Comparison of ENCODE assay signal across 8 cellular contexts in genomic region chr16:67893791-67894399, GRCh38. TPM values are rescaled to one million over a fixed set of nuclear protein-coding genes. Genes with fewer than 3 reads are reported as not detected.
A peak's percentile ranks its signal among the peaks of the same experiment; 100 is the strongest.
DNase-seq lines count a peak whose midpoint lies in the region; ATAC-seq and TF ChIP-seq lines count a peak whose summit lies in the region.

No MANE protein-coding gene starts in this region.

- DNase-seq in stimulated activated CD4-positive, alpha-beta T cell treated with anti-CD3 and anti-CD28 coated beads, Interleukin-4, amount 100 ng/mL, for 24 hours = peak; percentile 15
- no peak for DNase-seq in stimulated activated CD4-positive, alpha-beta T cell treated with anti-CD3 and anti-CD28 coated beads, Interleukin-2, amount 100 ng/mL, for 24 hours
- no peak for DNase-seq in ascending aorta (ENCODE audit: low spot score in 2 of 2)
- DNase-seq in lower leg skin (ENCODE audit: low spot score in 2 of 2) = no peak
- DNase-seq in uterus = no peak
- DNase-seq in NOMO-1 treated with dmso at 0.1 percent for 144 hours (lab: John Stamatoyannopoulos, UW; ENCODE audit: unreplicated experiment) = no peak

- H3K4me1 ChIP-seq in ascending aorta (peaks cover 19 to 44% of the 10 kb centered on the region in 2 donors), uterus (peaks cover 0 to 11% of the 10 kb centered on the region in 2 donors)

- H3K27ac ChIP-seq in ascending aorta (peak overlapping the region; percentile 96 to 99), uterus (peak overlapping the region; percentile 88 to 94)

- TF ChIP-seq CTCF in ascending aorta (IDR thresholded peaks at IDR 0.05) = no peak
- TF ChIP-seq CTCF in lower leg skin (IDR thresholded peaks at IDR 0.05) = no peak
- TF ChIP-seq CTCF in uterus (IDR thresholded peaks at IDR 0.05) = no peak

- TF ChIP-seq POLR2A in lower leg skin (IDR thresholded peaks at IDR 0.05) (no peak), uterus (IDR thresholded peaks at IDR 0.05) (no peak)

- 18 to 21% methylated on average over 11 of the region's 11 CpGs for WGBS in lower leg skin, 2 donors

- no peaks in the 10 kb centered on the region for H3K36me3 ChIP-seq in ascending aorta
- no peaks in the 10 kb centered on the region for H3K36me3 ChIP-seq in uterus

- intact Hi-C loops in ascending aorta (cut with DNase I) = loop anchor here (1.0 to 2.0 kb wide), 2 partner anchors 41 to 47 kb away; partner anchors contain the start of genes CENPT and NUTF2
- intact Hi-C loops in lower leg skin (cut with DNase I; ENCODE audit: low total_unique reads) = no loop called here
- intact Hi-C loops in uterus (cut with DNase I; ENCODE audit: low total_unique reads) = no loop called here

- ATAC-seq in HG03342 (IDR thresholded peaks at IDR 0.05; ENCODE audit: unreplicated experiment) (no peak), GM18861 (IDR thresholded peaks at IDR 0.05; ENCODE audit: unreplicated experiment) (no peak)

- no peaks in the 10 kb centered on the region for H3K9me3 ChIP-seq in ascending aorta
- H3K9me3 ChIP-seq in uterus = no peaks in the 10 kb centered on the region

- peak overlapping the region; percentile 99 to 100 for H3K4me3 ChIP-seq in ascending aorta
- H3K4me3 ChIP-seq in lower leg skin (ENCODE audit: low read depth, poor library complexity, severe bottlenecking) = peak overlapping the region; percentile 88
- H3K4me3 ChIP-seq in uterus = peak overlapping the region; percentile 93 to 94

- H3K27me3 ChIP-seq in ascending aorta = no peaks in the 10 kb centered on the region
- H3K27me3 ChIP-seq in uterus = no peaks in the 10 kb centered on the region

RNA-seq across cellular contexts. Expression of gene PSKH1, which starts 0.8 kb away (rescaled TPM):
- total RNA-seq in ascending aorta = 41.0 TPM
- total RNA-seq in lower leg skin = 10 to 100 TPM; 11.1 to 17.9 (median 14.4) TPM
- total RNA-seq in uterus = 10 to 100 TPM in 3 of 4 donors, 1 to 10 TPM in 1; 3.1 to 34.3 (median 24.5) TPM

RNA-seq across cellular contexts. Expression of gene NRN1L, which starts 9.2 kb away (rescaled TPM):
- total RNA-seq in ascending aorta (not detected), lower leg skin (1 to 10 TPM in 1 of 4 donors, under 1 TPM in 2, not detected in 1; 0.65 to 3.7 (median 0.80) TPM), uterus (1 to 10 TPM in 1 of 4 donors, not detected in 3; 2.1 TPM)

RNA-seq across cellular contexts. Expression of gene EDC4, which starts 21.0 kb away (rescaled TPM):
- 125 TPM for total RNA-seq in ascending aorta
- 10 to 100 TPM; 38.6 to 86.5 (median 56.7) TPM for total RNA-seq in lower leg skin
- 10 to 100 TPM; 19.4 to 63.7 (median 50.7) TPM for total RNA-seq in uterus

RNA-seq across cellular contexts. Expression of gene CTRL, which starts 37.8 kb away (rescaled TPM):
- total RNA-seq in ascending aorta = 0.43 TPM
- total RNA-seq in lower leg skin = 1 to 10 TPM in 1 of 4 donors, under 1 TPM in 1, not detected in 2; 0.84 to 1.7 TPM
- total RNA-seq in uterus = 1 to 10 TPM in 1 of 4 donors, not detected in 3; 1.0 TPM

RNA-seq across cellular contexts. Expression of gene PSMB10, which starts 42.8 kb away (rescaled TPM):
- 13.9 TPM for total RNA-seq in ascending aorta
- total RNA-seq in lower leg skin = 10 to 100 TPM; 11.4 to 20.4 (median 17.8) TPM
- total RNA-seq in uterus = 10 to 100 TPM in 3 of 4 donors, 1 to 10 TPM in 1; 9.5 to 30.7 (median 15.3) TPM
